ENCODE assay signal across 13 cellular contexts in the genomic region with DNA sequence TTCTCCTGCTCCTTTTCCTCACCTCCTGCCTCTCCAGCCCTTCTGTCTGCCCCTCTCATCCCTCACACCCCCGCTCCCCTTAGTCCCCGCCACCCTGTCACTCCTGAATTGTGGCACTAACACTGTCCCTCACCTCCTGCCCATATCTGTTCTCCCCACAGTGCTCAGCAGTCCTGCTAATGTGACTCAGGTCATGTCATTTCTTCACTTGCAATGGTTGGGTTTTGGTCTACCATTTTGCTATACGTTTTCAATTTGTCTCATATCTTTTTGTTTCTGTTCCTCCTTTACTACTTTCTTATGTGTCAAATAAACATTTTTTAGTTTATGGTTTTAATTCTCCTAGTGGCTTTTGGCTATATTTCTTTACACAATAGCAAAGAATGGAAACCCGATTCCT. TPM values are rescaled to one million over a fixed set of nuclear protein-coding genes. Genes with fewer than 3 reads are reported as not detected.
DNase-seq lines count a peak whose midpoint lies in the region; ATAC-seq lines count a peak whose summit lies in the region.
"Had no signal": no experiment of that assay in that cellular context is flagged by ENCODE, and none has a peak within 500 bp of the region (broad histone marks: within the 10 kb centered on the region; RNA-seq: fewer than 3 reads in every experiment).

No MANE protein-coding gene starts in this region.

- H3K27me3 Mint-ChIP-seq in activated T-cell treated with anti-CD3 and anti-CD28 coated beads, Interleukin-2, amount 50 U/mL, for 24 hours: peaks cover 7% of the 10 kb centered on the region
- H3K27me3 Mint-ChIP-seq in T-cell: no peaks in the 10 kb centered on the region
- no peaks in the 10 kb centered on the region for H3K27me3 Mint-ChIP-seq in effector memory CD8-positive, alpha-beta T cell

- POLR2A ChIA-PET in T-cell (lab: Charles Lee): interaction anchor here in 1 of 2 donors (0.6 kb wide), 1 partner anchor 1797 kb away, joined by 5 read pairs; no protein-coding TSS in a partner anchor

- ATAC-seq in T-cell (replicated peaks in 1 of 4): no peak
- ATAC-seq in effector memory CD8-positive, alpha-beta T cell (replicated peaks): no peak
- ATAC-seq in stimulated activated naive CD8-positive, alpha-beta T cell treated with anti-CD3 and anti-CD28 coated beads, Interleukin-15, Interleukin-2, amounts not matched to agents 100 U/mL and 50 U/mL, for 24 hours: peak; percentile 21
- ATAC-seq: pancreas had no signal

- peak overlapping the region; percentile 97 for H3K27ac Mint-ChIP-seq in activated T-cell treated with anti-CD3 and anti-CD28 coated beads, Interleukin-2, amount 50 U/mL, for 24 hours
- peak overlapping the region; percentile 100 for H3K27ac Mint-ChIP-seq in T-cell
- H3K27ac Mint-ChIP-seq in effector memory CD8-positive, alpha-beta T cell: peak overlapping the region; percentile 100

- H3K36me3 Mint-ChIP-seq in activated T-cell treated with anti-CD3 and anti-CD28 coated beads, Interleukin-2, amount 50 U/mL, for 24 hours (ENCODE audit: low read depth): peaks cover 41% of the 10 kb centered on the region
- H3K36me3 Mint-ChIP-seq in T-cell: peaks cover 43% of the 10 kb centered on the region
- peaks cover 57% of the 10 kb centered on the region for H3K36me3 Mint-ChIP-seq in effector memory CD8-positive, alpha-beta T cell (ENCODE audit: insufficient read depth)

- DNase-seq in activated T-cell treated with anti-CD3 and anti-CD28 coated beads, Interleukin-2, amount 50 U/mL, for 24 hours: no peak
- no peak for DNase-seq in activated T-cell treated with anti-CD3 and anti-CD28 coated beads, Interleukin-2, amount 50 U/mL, for 1 hour
- DNase-seq in T-cell (no peak), activated gamma-delta T cell treated with Interleukin-2 at 50 U/mL for 16 hours (no peak), putamen (ENCODE audit: low spot score) (no peak), cerebellar cortex (ENCODE audit: low spot score) (no peak)
- no peak for DNase-seq in effector memory CD8-positive, alpha-beta T cell
- no peak for DNase-seq in stimulated activated naive CD8-positive, alpha-beta T cell treated with anti-CD3 and anti-CD28 coated beads, Interleukin-15, Interleukin-2, amounts not matched to agents 100 U/mL and 50 U/mL, for 24 hours
- DNase-seq: ACHN, DMS153, NCI-H524 treated with DMSO at 0.1 percent for 48 hours, pancreas, trophoblast cell had no signal

- CTCF ChIA-PET in T-cell (lab: Charles Lee): interaction anchor here in 1 of 2 donors (0.6 to 1.1 kb wide), 2 partner anchors 10 to 161 kb away, joined by 3 to 9 read pairs; no protein-coding TSS in a partner anchor

- peaks cover 4% of the 10 kb centered on the region for H3K9me3 Mint-ChIP-seq in activated T-cell treated with anti-CD3 and anti-CD28 coated beads, Interleukin-2, amount 50 U/mL, for 24 hours
- peaks cover 0 to 3% (median 3%) of the 10 kb centered on the region in 3 donors for H3K9me3 Mint-ChIP-seq in T-cell
- H3K9me3 Mint-ChIP-seq in effector memory CD8-positive, alpha-beta T cell: peaks cover 0 to 2% of the 10 kb centered on the region in 2 donors

- peak overlapping the region; percentile 93 for H3K4me3 Mint-ChIP-seq in activated T-cell treated with anti-CD3 and anti-CD28 coated beads, Interleukin-2, amount 50 U/mL, for 24 hours
- peak overlapping the region; percentile 96 to 99 (median 99) for H3K4me3 Mint-ChIP-seq in T-cell
- peak overlapping the region; percentile 90 to 97 for H3K4me3 Mint-ChIP-seq in effector memory CD8-positive, alpha-beta T cell

- H3K4me1 Mint-ChIP-seq in activated T-cell treated with anti-CD3 and anti-CD28 coated beads, Interleukin-2, amount 50 U/mL, for 24 hours (ENCODE audit: low read depth): peaks cover 52% of the 10 kb centered on the region
- peaks cover 41 to 54% (median 51%) of the 10 kb centered on the region in 3 donors for H3K4me1 Mint-ChIP-seq in T-cell
- peaks cover 48 to 59% of the 10 kb centered on the region in 2 donors for H3K4me1 Mint-ChIP-seq in effector memory CD8-positive, alpha-beta T cell (ENCODE audit: low read depth in 2 of 2)

RNA-seq across cellular contexts. Expression of gene HLA-B, which starts 1.3 kb away (rescaled TPM):
- 1,000 to 10,000 TPM; 6,093 to 7,629 (median 6,896) TPM for total RNA-seq in T-cell

RNA-seq across cellular contexts. Expression of gene MICA, which starts 45.1 kb away (rescaled TPM):
- 10 to 100 TPM in 4 of 5 donors, 1 to 10 TPM in 1; 5.5 to 24.0 (median 14.9) TPM for total RNA-seq in T-cell
